ENCODE assay signal across 7 cellular contexts in genomic region chr6:5850848-5851255, GRCh38.
DNase-seq lines count a peak whose midpoint lies in the region; ATAC-seq and TF ChIP-seq lines count a peak whose summit lies in the region.

No MANE protein-coding gene starts in this region.

- H3K27ac ChIP-seq in GM23338 (ENCODE audit: low read depth): no peak overlapping the region
- no peak overlapping the region for H3K27ac ChIP-seq in smooth muscle cell (ENCODE audit: low read depth)

- H4K20me1 ChIP-seq in GM23338 (replicated peaks; ENCODE audit: insufficient read depth): no peaks in the 10 kb centered on the region
- H4K20me1 ChIP-seq in smooth muscle cell (ENCODE audit: low read depth): no peaks in the 10 kb centered on the region

- H3F3A ChIP-seq in GM23338 (replicated peaks; ENCODE audit: low read depth) (no peaks in the 10 kb centered on the region), smooth muscle cell (ENCODE audit: low read depth) (no peaks in the 10 kb centered on the region)

- peak; percentile 87 for ATAC-seq in GM23338
- peak; percentile 11 to 30 for ATAC-seq in left cardiac atrium

- peaks cover 71% of the 10 kb centered on the region for H3K27me3 Mint-ChIP-seq in GM23338 (ENCODE audit: insufficient read depth, low read depth, poor library complexity)

- no peaks in the 10 kb centered on the region for H3K36me3 ChIP-seq in GM23338 (ENCODE audit: insufficient read depth)
- H3K36me3 ChIP-seq in smooth muscle cell (ENCODE audit: low read depth): no peaks in the 10 kb centered on the region

- peaks cover 3% of the 10 kb centered on the region; the same call in 2 of the 3 replicates for H3K9me3 Mint-ChIP-seq in GM23338

- H3K4me1 Mint-ChIP-seq in GM23338: peaks cover 23% of the 10 kb centered on the region

- peaks cover 19% of the 10 kb centered on the region for H3K4me1 ChIP-seq in GM23338 (ENCODE audit: insufficient read depth)
- H3K4me1 ChIP-seq in smooth muscle cell (ENCODE audit: low read depth): peaks cover 27% of the 10 kb centered on the region

- peak overlapping the region; percentile 48 for H3K4me3 Mint-ChIP-seq in GM23338

- 4% methylated on average over 16 of the region's 16 CpGs for WGBS in smooth muscle cell (ENCODE audit: low lambda C conversion rate)

- intact Hi-C loops in left cardiac atrium (cut with DNase I): no loop called here

- no peak overlapping the region for H3K9ac ChIP-seq in smooth muscle cell (ENCODE audit: low read depth)

- H3K27me3 ChIP-seq in GM23338 (ENCODE audit: insufficient read depth) (peaks cover 81% of the 10 kb centered on the region), smooth muscle cell (ENCODE audit: low read depth) (peaks cover 92% of the 10 kb centered on the region)

- H3K79me2 ChIP-seq in GM23338 (replicated peaks; ENCODE audit: insufficient read depth) (no peaks in the 10 kb centered on the region), smooth muscle cell (ENCODE audit: low read depth) (no peaks in the 10 kb centered on the region)

- peak; percentile 97 for DNase-seq in GM23338 (ENCODE audit: low spot score)
- DNase-seq in NCI-H146 treated with DMSO at 0.1 percent for 48 hours (lab: John Stamatoyannopoulos, UW; ENCODE audit: unreplicated experiment): peak; percentile 36
- DNase-seq in left cardiac atrium: no peak
- no peak for DNase-seq in smooth muscle cell (lab: John Stamatoyannopoulos, UW; ENCODE audit: unreplicated experiment)
- no peak for DNase-seq in DMS114 treated with DMSO at 0.1 percent for 48 hours (lab: John Stamatoyannopoulos, UW; ENCODE audit: unreplicated experiment)
- no peak for DNase-seq in central memory CD4-positive, alpha-beta T cell
- no peak for DNase-seq in activated CD4-positive, CD25-positive, alpha-beta regulatory T cell (lab: John Stamatoyannopoulos, UW)

- no peaks in the 10 kb centered on the region for H3K9me3 ChIP-seq in smooth muscle cell (replicated peaks; ENCODE audit: low read depth)

- H3K4me3 ChIP-seq in GM23338 (peak overlapping the region; percentile 42), smooth muscle cell (peak overlapping the region; percentile 51)

- H3K36me3 Mint-ChIP-seq in GM23338 (ENCODE audit: low read depth): no peaks in the 10 kb centered on the region; the same call in 2 of the 3 replicates

- no peak for TF ChIP-seq CTCF in GM23338 (conservative IDR thresholded peaks at IDR 0.05; ENCODE audit: low read depth in 2 of 2)
- TF ChIP-seq CTCF in smooth muscle cell (IDR thresholded peaks at IDR 0.05; ENCODE audit: borderline replicate concordance, insufficient read depth, poor library complexity, severe bottlenecking): no peak

- H2AFZ ChIP-seq in GM23338: no peak overlapping the region
- H2AFZ ChIP-seq in smooth muscle cell (ENCODE audit: low read depth): peak overlapping the region; percentile 82

- H3K27ac Mint-ChIP-seq in GM23338: no peak overlapping the region

- H3K9me2 ChIP-seq in GM23338 (ENCODE audit: insufficient read depth): peaks cover 7% of the 10 kb centered on the region; the same call in 1 of the 2 replicates

- peak overlapping the region; percentile 86 for H3K4me2 ChIP-seq in GM23338
- H3K4me2 ChIP-seq in smooth muscle cell: peak overlapping the region; percentile 83

TF ChIP-seq in GM23338, 12 proteins besides CTCF, POLR2A, EP300 and RAD21 (continues in another document):
- TF ChIP-seq STAT1 (IDR thresholded peaks at IDR 0.05; ENCODE audit: unreplicated experiment) (no peak), JUNB (IDR thresholded peaks at IDR 0.05; ENCODE audit: unreplicated experiment) (no peak), CREB1 (CRISPR knock-in tag; IDR thresholded peaks at IDR 0.05; ENCODE audit: low read depth) (no peak), ZNF114 (CRISPR knock-in tag; IDR thresholded peaks at IDR 0.05) (no peak), ETS1 (IDR thresholded peaks at IDR 0.05) (no peak), EZH2 (IDR thresholded peaks at IDR 0.05; ENCODE audit: low read depth, unreplicated experiment) (no peak), ZNF331 (CRISPR knock-in tag; IDR thresholded peaks at IDR 0.05; ENCODE audit: low read depth) (no peak), NANOG (IDR thresholded peaks at IDR 0.05; ENCODE audit: borderline replicate concordance) (no peak), POLR2AphosphoS5 (IDR thresholded peaks at IDR 0.05; ENCODE audit: low read depth) (no peak)
- TF ChIP-seq, protein P1, sequence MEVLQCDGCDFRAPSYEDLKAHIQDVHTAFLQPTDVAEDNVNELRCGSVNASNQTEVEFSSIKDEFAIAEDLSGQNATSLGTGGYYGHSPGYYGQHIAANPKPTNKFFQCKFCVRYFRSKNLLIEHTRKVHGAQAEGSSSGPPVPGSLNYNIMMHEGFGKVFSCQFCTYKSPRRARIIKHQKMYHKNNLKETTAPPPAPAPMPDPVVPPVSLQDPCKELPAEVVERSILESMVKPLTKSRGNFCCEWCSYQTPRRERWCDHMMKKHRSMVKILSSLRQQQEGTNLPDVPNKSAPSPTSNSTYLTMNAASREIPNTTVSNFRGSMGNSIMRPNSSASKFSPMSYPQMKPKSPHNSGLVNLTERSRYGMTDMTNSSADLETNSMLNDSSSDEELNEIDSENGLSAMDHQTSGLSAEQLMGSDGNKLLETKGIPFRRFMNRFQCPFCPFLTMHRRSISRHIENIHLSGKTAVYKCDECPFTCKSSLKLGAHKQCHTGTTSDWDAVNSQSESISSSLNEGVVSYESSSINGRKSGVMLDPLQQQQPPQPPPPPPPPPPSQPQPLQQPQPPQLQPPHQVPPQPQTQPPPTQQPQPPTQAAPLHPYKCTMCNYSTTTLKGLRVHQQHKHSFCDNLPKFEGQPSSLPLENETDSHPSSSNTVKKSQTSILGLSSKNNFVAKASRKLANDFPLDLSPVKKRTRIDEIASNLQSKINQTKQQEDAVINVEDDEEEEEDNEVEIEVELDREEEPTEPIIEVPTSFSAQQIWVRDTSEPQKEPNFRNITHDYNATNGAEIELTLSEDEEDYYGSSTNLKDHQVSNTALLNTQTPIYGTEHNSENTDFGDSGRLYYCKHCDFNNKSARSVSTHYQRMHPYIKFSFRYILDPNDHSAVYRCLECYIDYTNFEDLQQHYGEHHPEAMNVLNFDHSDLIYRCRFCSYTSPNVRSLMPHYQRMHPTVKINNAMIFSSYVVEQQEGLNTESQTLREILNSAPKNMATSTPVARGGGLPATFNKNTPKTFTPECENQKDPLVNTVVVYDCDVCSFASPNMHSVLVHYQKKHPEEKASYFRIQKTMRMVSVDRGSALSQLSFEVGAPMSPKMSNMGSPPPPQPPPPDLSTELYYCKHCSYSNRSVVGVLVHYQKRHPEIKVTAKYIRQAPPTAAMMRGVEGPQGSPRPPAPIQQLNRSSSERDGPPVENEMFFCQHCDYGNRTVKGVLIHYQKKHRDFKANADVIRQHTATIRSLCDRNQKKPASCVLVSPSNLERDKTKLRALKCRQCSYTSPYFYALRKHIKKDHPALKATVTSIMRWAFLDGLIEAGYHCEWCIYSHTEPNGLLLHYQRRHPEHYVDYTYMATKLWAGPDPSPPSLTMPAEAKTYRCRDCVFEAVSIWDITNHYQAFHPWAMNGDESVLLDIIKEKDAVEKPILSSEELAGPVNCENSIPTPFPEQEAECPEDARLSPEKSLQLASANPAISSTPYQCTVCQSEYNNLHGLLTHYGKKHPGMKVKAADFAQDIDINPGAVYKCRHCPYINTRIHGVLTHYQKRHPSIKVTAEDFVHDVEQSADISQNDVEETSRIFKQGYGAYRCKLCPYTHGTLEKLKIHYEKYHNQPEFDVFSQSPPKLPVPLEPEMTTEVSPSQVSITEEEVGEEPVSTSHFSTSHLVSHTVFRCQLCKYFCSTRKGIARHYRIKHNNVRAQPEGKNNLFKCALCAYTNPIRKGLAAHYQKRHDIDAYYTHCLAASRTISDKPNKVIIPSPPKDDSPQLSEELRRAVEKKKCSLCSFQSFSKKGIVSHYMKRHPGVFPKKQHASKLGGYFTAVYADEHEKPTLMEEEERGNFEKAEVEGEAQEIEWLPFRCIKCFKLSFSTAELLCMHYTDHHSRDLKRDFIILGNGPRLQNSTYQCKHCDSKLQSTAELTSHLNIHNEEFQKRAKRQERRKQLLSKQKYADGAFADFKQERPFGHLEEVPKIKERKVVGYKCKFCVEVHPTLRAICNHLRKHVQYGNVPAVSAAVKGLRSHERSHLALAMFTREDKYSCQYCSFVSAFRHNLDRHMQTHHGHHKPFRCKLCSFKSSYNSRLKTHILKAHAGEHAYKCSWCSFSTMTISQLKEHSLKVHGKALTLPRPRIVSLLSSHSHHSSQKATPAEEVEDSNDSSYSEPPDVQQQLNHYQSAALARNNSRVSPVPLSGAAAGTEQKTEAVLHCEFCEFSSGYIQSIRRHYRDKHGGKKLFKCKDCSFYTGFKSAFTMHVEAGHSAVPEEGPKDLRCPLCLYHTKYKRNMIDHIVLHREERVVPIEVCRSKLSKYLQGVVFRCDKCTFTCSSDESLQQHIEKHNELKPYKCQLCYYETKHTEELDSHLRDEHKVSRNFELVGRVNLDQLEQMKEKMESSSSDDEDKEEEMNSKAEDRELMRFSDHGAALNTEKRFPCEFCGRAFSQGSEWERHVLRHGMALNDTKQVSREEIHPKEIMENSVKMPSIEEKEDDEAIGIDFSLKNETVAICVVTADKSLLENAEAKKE (CRISPR knock-in tag; IDR thresholded peaks at IDR 0.05): no peak

Comparison
In these comparisons a context has a peak if more than half of its experiments do, and no peak if none do; other contexts are left out.
1. DNase-seq: peak in GM23338 (single experiment) and NCI-H146 treated with DMSO at 0.1 percent for 48 hours (single experiment); none in left cardiac atrium (single experiment), smooth muscle cell (single experiment), DMS114 treated with DMSO at 0.1 percent for 48 hours (single experiment), central memory CD4-positive, alpha-beta T cell (single experiment) and activated CD4-positive, CD25-positive, alpha-beta regulatory T cell (0 of 4).